8 cellular contexts compared by ENCODE assay signal in the genomic region with DNA sequence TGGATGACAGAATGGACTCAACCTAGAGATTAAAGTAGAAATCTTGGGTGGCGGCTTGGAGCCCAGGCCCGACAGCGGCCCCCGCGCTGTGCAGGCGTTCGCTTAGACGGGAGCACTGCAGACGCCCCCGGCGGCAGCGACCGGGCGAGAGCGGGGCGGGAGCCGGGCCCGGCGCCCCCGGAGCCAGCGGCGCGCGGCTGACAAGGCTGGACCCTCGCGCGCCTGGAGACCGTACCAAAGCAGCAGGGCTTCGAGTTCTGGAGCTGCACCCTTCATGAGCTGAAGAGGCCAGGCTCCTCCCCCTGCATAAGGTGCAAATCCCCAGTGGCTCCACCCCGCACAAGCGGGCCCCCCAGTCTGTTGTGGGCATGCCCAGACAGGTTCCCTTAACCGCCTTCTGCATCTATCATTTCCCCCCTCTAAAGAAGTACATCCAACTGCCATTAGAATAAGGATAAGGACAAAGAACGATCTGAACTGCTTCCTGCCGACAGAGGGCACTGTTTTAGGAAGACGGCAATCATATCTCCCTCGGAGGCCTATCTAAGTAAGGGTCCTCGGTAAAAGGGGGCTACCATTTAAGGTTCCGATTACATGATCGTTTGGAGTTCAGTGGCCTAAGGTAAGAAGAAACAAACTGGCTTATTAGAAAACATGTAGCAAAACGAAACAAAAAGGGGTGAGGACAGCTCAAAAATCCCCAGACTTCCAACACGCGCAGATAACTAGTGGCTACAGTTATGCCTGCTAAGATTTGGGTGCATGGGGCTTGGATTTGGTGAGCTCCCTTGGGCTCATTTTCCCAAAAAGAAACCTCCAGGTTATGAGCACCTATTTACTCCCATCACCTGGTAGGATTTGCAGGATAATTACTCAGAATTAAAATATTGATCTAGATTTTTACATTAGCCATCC.
DNase-seq lines count a peak whose midpoint lies in the region; ATAC-seq, FAIRE-seq and TF ChIP-seq lines count a peak whose summit lies in the region.

No MANE protein-coding gene starts in this region.

- no peak for FAIRE-seq in keratinocyte (lab: Jason Lieb, UNC)

- intact Hi-C loops in activated CD8-positive, alpha-beta T cell treated with anti-CD3 and anti-CD28 coated beads for 36 hours (cut with micrococcal nuclease): no loop called here

- H3K36me3 Mint-ChIP-seq in activated CD8-positive, alpha-beta T cell treated with anti-CD3 and anti-CD28 coated beads for 36 hours (ENCODE audit: low read depth): peaks cover 1% of the 10 kb centered on the region

- DNase-seq in DMS114 treated with DMSO at 0.1 percent for 48 hours (lab: John Stamatoyannopoulos, UW; ENCODE audit: unreplicated experiment) (peak; percentile 79), keratinocyte (ENCODE audit: low read depth, low spot score) (no peak), pons (ENCODE audit: low spot score) (no peak), NCI-H69 (lab: John Stamatoyannopoulos, UW) (no peak), Ammon's horn (ENCODE audit: low spot score) (no peak), dedifferentiated amniotic fluid mesenchymal stem cell (ENCODE audit: extremely low spot score) (no peak)
- peak; percentile 24 for DNase-seq in activated CD8-positive, alpha-beta T cell treated with anti-CD3 and anti-CD28 coated beads for 36 hours

- H3K79me2 ChIP-seq in keratinocyte (ENCODE audit: control insufficient read depth, insufficient read depth, low read length): no peaks in the 10 kb centered on the region

- no peaks in the 10 kb centered on the region for H3K27me3 ChIP-seq in keratinocyte (ENCODE audit: control insufficient read depth, extremely low read depth, insufficient read depth, low read length)

- ATAC-seq in HG02623 (IDR thresholded peaks at IDR 0.05; ENCODE audit: unreplicated experiment): peak; percentile 44
- peak; percentile 55 for ATAC-seq in activated CD8-positive, alpha-beta T cell treated with anti-CD3 and anti-CD28 coated beads for 36 hours

- H3K27ac ChIP-seq in keratinocyte (ENCODE audit: control insufficient read depth, insufficient read depth, low read length): no peak overlapping the region

- peak overlapping the region; percentile 17 for H3K4me2 ChIP-seq in keratinocyte (ENCODE audit: control insufficient read depth, extremely low read depth, insufficient read depth, low read depth, low read length)

- peak; percentile 45 for TF ChIP-seq CTCF in activated CD8-positive, alpha-beta T cell treated with anti-CD3 and anti-CD28 coated beads for 36 hours (IDR thresholded peaks at IDR 0.05)
- TF ChIP-seq CTCF in keratinocyte (optimal IDR thresholded peaks at IDR 0.05 in 1 of 3, IDR thresholded peaks at IDR 0.05 in 1 of 3, conservative IDR thresholded peaks at IDR 0.05 in 1 of 3; ENCODE audit: extremely low read depth in 1 of 3, insufficient read depth in 2 of 3, low read length in 3 of 3): peak; percentile 15 to 37 (median 26)

- POLR2A ChIA-PET in activated CD8-positive, alpha-beta T cell treated with anti-CD3 and anti-CD28 coated beads for 36 hours (lab: Charles Lee): no interaction called here

- no peaks in the 10 kb centered on the region for H4K20me1 ChIP-seq in keratinocyte (ENCODE audit: control insufficient read depth, extremely low read depth, insufficient read depth, low read length)

- H3K9me3 Mint-ChIP-seq in activated CD8-positive, alpha-beta T cell treated with anti-CD3 and anti-CD28 coated beads for 36 hours: peaks cover 2% of the 10 kb centered on the region

- dilution Hi-C loops in keratinocyte (cut with MboI; ENCODE audit: extremely low pct_ligation_motif_present, low sequenced_read_pairs): no loop called here

- no peak overlapping the region for H3K27ac Mint-ChIP-seq in activated CD8-positive, alpha-beta T cell treated with anti-CD3 and anti-CD28 coated beads for 36 hours

- no peaks in the 10 kb centered on the region for H3K9me1 ChIP-seq in keratinocyte (ENCODE audit: control insufficient read depth, extremely low read depth, insufficient read depth, low read length)

- H3K36me3 ChIP-seq in keratinocyte (ENCODE audit: control insufficient read depth in 2 of 2, extremely low read depth in 1 of 2, insufficient read depth in 2 of 2, low read length in 2 of 2): no peaks in the 10 kb centered on the region

- H3K9me3 ChIP-seq in keratinocyte (ENCODE audit: control insufficient read depth, low read depth, low read length): no peaks in the 10 kb centered on the region

- peak overlapping the region; percentile 23 for H3K4me3 Mint-ChIP-seq in activated CD8-positive, alpha-beta T cell treated with anti-CD3 and anti-CD28 coated beads for 36 hours

- H3K4me1 Mint-ChIP-seq in activated CD8-positive, alpha-beta T cell treated with anti-CD3 and anti-CD28 coated beads for 36 hours (ENCODE audit: low read depth): no peaks in the 10 kb centered on the region

- no peaks in the 10 kb centered on the region for H3K27me3 Mint-ChIP-seq in activated CD8-positive, alpha-beta T cell treated with anti-CD3 and anti-CD28 coated beads for 36 hours

- CTCF ChIA-PET in activated CD8-positive, alpha-beta T cell treated with anti-CD3 and anti-CD28 coated beads for 36 hours (lab: Charles Lee): interaction anchor here (0.6 to 2.5 kb wide), 11 partner anchors 8 to 221 kb away, joined by 3 to 16 read pairs (median 3); a partner anchor contains a TSS

- H3K4me1 ChIP-seq in keratinocyte (ENCODE audit: control insufficient read depth, extremely low read depth, insufficient read depth, low read length): no peaks in the 10 kb centered on the region

- H2AFZ ChIP-seq in keratinocyte (ENCODE audit: control insufficient read depth, low read length): peak overlapping the region; percentile 34

- H3K4me3 ChIP-seq in keratinocyte (ENCODE audit: control insufficient read depth in 2 of 3, extremely low read depth in 1 of 3, insufficient read depth in 2 of 3, low read depth in 1 of 3, low read length in 3 of 3): no peak overlapping the region

- no peak overlapping the region for H3K9ac ChIP-seq in keratinocyte (ENCODE audit: control insufficient read depth, extremely low read depth, insufficient read depth, low read length)

Comparison
In these comparisons a context has a peak if more than half of its experiments do, and no peak if none do; other contexts are left out.
1. DNase-seq: peak in DMS114 treated with DMSO at 0.1 percent for 48 hours (single experiment) and activated CD8-positive, alpha-beta T cell treated with anti-CD3 and anti-CD28 coated beads for 36 hours (single experiment); none in keratinocyte (single experiment), pons (single experiment), NCI-H69 (single experiment), Ammon's horn (single experiment) and dedifferentiated amniotic fluid mesenchymal stem cell (single experiment).